Comparison of ENCODE assay signal across 8 cellular contexts in the genomic region with DNA sequence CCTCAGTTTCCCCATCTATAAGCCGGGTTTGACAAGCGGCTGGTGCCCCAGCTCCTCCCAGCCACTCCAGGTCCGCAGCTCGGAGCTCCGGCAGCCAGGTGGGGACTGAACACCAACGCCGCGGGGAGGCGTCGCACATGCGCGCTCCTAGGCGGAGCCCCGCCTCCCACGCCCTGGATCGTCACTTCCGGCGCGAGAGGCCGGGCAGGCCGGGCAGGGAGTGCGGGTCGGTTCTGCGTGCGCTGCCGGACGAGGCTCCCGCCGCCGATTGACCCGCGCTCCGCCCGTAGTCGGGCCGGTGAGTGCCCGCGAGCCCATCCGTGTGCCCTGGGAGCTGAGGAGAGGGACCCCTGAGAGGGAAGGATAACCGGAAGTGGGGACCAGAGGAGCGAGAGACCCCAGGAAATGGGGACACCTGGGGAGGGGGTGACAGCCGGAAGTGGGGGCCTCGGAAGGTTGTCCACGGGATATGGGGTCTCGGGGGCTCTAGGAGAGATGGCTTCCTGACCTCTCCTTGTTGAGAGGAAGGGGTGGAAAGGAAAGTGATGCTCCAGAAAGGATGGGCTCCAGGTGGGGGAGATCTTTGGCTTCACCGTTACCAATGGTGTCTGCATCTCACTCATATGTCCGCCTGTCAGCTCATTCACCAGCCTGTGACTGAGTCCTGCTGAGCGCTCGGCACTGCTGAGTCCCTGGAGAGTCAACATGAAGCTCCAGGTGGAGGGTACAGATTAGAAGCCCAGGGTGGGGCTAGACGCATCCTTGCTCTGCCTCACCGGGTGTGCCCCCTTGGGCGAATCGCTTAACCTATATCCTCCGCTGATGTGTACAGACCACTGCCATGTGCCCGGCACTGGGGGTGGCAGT. TPM values are rescaled to one million over a fixed set of nuclear protein-coding genes. Genes with fewer than 3 reads are reported as not detected.
A peak's percentile ranks its signal among the peaks of the same experiment; 100 is the strongest.
DNase-seq lines count a peak whose midpoint lies in the region; ATAC-seq and TF ChIP-seq lines count a peak whose summit lies in the region.

A gene with protein sequence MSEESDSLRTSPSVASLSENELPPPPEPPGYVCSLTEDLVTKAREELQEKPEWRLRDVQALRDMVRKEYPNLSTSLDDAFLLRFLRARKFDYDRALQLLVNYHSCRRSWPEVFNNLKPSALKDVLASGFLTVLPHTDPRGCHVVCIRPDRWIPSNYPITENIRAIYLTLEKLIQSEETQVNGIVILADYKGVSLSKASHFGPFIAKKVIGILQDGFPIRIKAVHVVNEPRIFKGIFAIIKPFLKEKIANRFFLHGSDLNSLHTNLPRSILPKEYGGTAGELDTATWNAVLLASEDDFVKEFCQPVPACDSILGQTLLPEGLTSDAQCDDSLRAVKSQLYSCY (plus strand): TSS at position 181 of the 867 bp plus-strand sequence. CDS start 4,126 bp downstream, outside the sequence.

- H3K9me3 ChIP-seq in liver (ENCODE audit: control insufficient read depth in 4 of 4, low read length in 3 of 4): no peaks in the 10 kb centered on the region

- H3K36me3 Mint-ChIP-seq in dendritic cell treated with granulocyte-macrophage colony-stimulating factor and Interleukin-4, amounts not matched to agents 40 ng/mL and 50 ng/mL, for 4 days (ENCODE audit: low read depth): peaks cover 18% of the 10 kb centered on the region

- peak within 1 kb of the TSS; percentile 98 for H3K4me3 Mint-ChIP-seq in dendritic cell treated with granulocyte-macrophage colony-stimulating factor and Interleukin-4, amounts not matched to agents 40 ng/mL and 50 ng/mL, for 4 days

- peak within 1 kb of the TSS; percentile 30 to 89 for H3K9ac ChIP-seq in liver (ENCODE audit: low read depth in 1 of 2, low read length in 2 of 2)

- peak within 1 kb of the TSS; percentile 68 to 96 for H3K27ac ChIP-seq in liver (ENCODE audit: low read depth in 1 of 2, low read length in 2 of 2)

- H3K9me3 Mint-ChIP-seq in dendritic cell treated with granulocyte-macrophage colony-stimulating factor and Interleukin-4, amounts not matched to agents 40 ng/mL and 50 ng/mL, for 4 days: no peaks in the 10 kb centered on the region

- TF ChIP-seq CTCF in liver (IDR thresholded peaks at IDR 0.05; ENCODE audit: low read depth, low read length, missing input control): peak; percentile 33

- H3K4me1 ChIP-seq in liver (ENCODE audit: control insufficient read depth in 4 of 4, insufficient read depth in 4 of 4, low read length in 3 of 4): peaks cover 1 to 59% (median 43%) of the 10 kb centered on the region in 4 donors

- peak; percentile 24 to 88 (median 74) for DNase-seq in C1 segment of cervical spinal cord (lab: John Stamatoyannopoulos, UW)
- DNase-seq in NCI-H526 treated with DMSO at 0.1 percent for 48 hours (lab: John Stamatoyannopoulos, UW): peak; percentile 76
- DNase-seq in activated CD4-positive, alpha-beta T cell treated with anti-CD3 and anti-CD28 coated beads, Interleukin-2, amount 50 U/mL, for 24 hours (ENCODE audit: low read depth in 1 of 2, low spot score in 1 of 2): peak; percentile 83 to 86
- peak; percentile 92 for DNase-seq in stimulated activated CD4-positive, alpha-beta T cell treated with anti-CD3 and anti-CD28 coated beads, Interleukin-4, amount 100 ng/mL, for 1 hour

- intact Hi-C loops in dendritic cell treated with granulocyte-macrophage colony-stimulating factor and Interleukin-4, amounts not matched to agents 40 ng/mL and 50 ng/mL, for 4 days (cut with micrococcal nuclease): loop anchor here (1.0 to 5.0 kb wide), 2 partner anchors 46 to 264 kb away; partner anchors contain the start of genes OSER1 and SERINC3

- WGBS in liver: 2% methylated on average over 55 of the region's 55 CpGs

- H3K27me3 Mint-ChIP-seq in dendritic cell treated with granulocyte-macrophage colony-stimulating factor and Interleukin-4, amounts not matched to agents 40 ng/mL and 50 ng/mL, for 4 days: peaks cover 6% of the 10 kb centered on the region

- ATAC-seq in GM19351 (IDR thresholded peaks at IDR 0.05; ENCODE audit: unreplicated experiment) (peak; percentile 94), HG03520 (IDR thresholded peaks at IDR 0.05; ENCODE audit: unreplicated experiment) (peak; percentile 89)

- H3K36me3 ChIP-seq in liver (ENCODE audit: control insufficient read depth in 4 of 4, insufficient read depth in 3 of 4, low read depth in 1 of 4, low read length in 3 of 4): no peaks in the 10 kb centered on the region

- H3K4me3 ChIP-seq in liver (ENCODE audit: low read depth in 1 of 3, low read length in 3 of 3): peak within 1 kb of the TSS; percentile 71 to 94 (median 93)

- peak within 1 kb of the TSS; percentile 94 for H3K27ac Mint-ChIP-seq in dendritic cell treated with granulocyte-macrophage colony-stimulating factor and Interleukin-4, amounts not matched to agents 40 ng/mL and 50 ng/mL, for 4 days

- H3K4me1 Mint-ChIP-seq in dendritic cell treated with granulocyte-macrophage colony-stimulating factor and Interleukin-4, amounts not matched to agents 40 ng/mL and 50 ng/mL, for 4 days (ENCODE audit: low read depth): peaks cover 24% of the 10 kb centered on the region

- TF ChIP-seq RAD21 in liver (IDR thresholded peaks at IDR 0.05): peak; percentile 64 to 66

- H3K27me3 ChIP-seq in liver (ENCODE audit: control insufficient read depth in 4 of 4, insufficient read depth in 4 of 4, low read length in 3 of 4): no peaks in the 10 kb centered on the region

TF ChIP-seq in liver, 16 proteins besides CTCF, POLR2A, EP300 and RAD21:
- TF ChIP-seq HNF4G (IDR thresholded peaks at IDR 0.05): no peak
- TF ChIP-seq NR2F2 (IDR thresholded peaks at IDR 0.05): no peak
- peak; percentile 12 for TF ChIP-seq YY1 (IDR thresholded peaks at IDR 0.05)
- peak; percentile 43 for TF ChIP-seq SP1 (IDR thresholded peaks at IDR 0.05)
- no peak for TF ChIP-seq FOXA2 (IDR thresholded peaks at IDR 0.05)
- peak; percentile 65 to 91 for TF ChIP-seq GABPA (IDR thresholded peaks at IDR 0.05 in 1 of 2, conservative IDR thresholded peaks at IDR 0.05 in 1 of 2)
- TF ChIP-seq FOXA1 (IDR thresholded peaks at IDR 0.05): peak; percentile 35
- no peak for TF ChIP-seq JUND (IDR thresholded peaks at IDR 0.05)
- TF ChIP-seq EGR1 (IDR thresholded peaks at IDR 0.05; ENCODE audit: low read depth in 2 of 2): peak; percentile 62 to 74
- TF ChIP-seq RXRA (IDR thresholded peaks at IDR 0.05): no peak
- TF ChIP-seq MAX (IDR thresholded peaks at IDR 0.05): no peak
- TF ChIP-seq, protein P1, sequence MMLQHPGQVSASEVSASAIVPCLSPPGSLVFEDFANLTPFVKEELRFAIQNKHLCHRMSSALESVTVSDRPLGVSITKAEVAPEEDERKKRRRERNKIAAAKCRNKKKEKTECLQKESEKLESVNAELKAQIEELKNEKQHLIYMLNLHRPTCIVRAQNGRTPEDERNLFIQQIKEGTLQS (IDR thresholded peaks at IDR 0.05): no peak
- no peak for TF ChIP-seq HNF4A (conservative IDR thresholded peaks at IDR 0.05)
- TF ChIP-seq TAF1 (conservative IDR thresholded peaks at IDR 0.05): peak; percentile 53
- TF ChIP-seq, protein P2, sequence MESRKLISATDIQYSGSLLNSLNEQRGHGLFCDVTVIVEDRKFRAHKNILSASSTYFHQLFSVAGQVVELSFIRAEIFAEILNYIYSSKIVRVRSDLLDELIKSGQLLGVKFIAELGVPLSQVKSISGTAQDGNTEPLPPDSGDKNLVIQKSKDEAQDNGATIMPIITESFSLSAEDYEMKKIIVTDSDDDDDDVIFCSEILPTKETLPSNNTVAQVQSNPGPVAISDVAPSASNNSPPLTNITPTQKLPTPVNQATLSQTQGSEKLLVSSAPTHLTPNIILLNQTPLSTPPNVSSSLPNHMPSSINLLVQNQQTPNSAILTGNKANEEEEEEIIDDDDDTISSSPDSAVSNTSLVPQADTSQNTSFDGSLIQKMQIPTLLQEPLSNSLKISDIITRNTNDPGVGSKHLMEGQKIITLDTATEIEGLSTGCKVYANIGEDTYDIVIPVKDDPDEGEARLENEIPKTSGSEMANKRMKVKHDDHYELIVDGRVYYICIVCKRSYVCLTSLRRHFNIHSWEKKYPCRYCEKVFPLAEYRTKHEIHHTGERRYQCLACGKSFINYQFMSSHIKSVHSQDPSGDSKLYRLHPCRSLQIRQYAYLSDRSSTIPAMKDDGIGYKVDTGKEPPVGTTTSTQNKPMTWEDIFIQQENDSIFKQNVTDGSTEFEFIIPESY (IDR thresholded peaks at IDR 0.05): no peak
- peak; percentile 70 for TF ChIP-seq REST (IDR thresholded peaks at IDR 0.05)

RNA-seq across cellular contexts. Expression of the gene that starts here (rescaled TPM):
- 10 to 100 TPM; 17.3 to 39.7 TPM for total RNA-seq in liver
- polyA plus RNA-seq in liver: 10 to 100 TPM; 11.6 to 17.9 TPM

Comparison
In these comparisons a context has a peak if more than half of its experiments do, and no peak if none do; other contexts are left out.
1. Peak in every context shown above with its lines: DNase-seq, ATAC-seq, H3K4me3 ChIP-seq and H3K27ac ChIP-seq.